In the genomic region with DNA sequence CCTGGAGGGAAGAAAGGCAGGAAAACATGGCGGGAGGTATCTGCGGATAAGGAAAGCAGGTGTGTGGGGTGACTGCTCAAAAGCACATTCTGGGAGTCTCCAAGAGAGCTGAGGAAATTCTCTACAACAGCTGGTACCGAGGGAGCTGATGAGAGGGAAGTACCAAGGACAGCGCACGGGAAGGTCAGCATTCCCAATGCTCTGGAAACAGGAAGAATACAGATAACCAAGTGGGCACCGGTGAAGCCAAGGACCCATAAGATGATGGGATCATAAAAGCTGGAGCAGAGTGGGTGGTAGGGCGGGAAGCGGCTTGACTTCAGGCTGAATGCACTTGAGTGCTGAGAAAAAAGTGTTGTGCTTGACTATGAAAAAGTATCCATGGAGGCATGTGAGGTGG, we compare ENCODE assay signal across 18 cellular contexts.
A peak's percentile ranks its signal among the peaks of the same experiment; 100 is the strongest.
DNase-seq lines count a peak whose midpoint lies in the region; ATAC-seq and TF ChIP-seq lines count a peak whose summit lies in the region.
"Had no signal": no experiment of that assay in that cellular context is flagged by ENCODE, and none has a peak within 500 bp of the region (broad histone marks: within the 10 kb centered on the region; RNA-seq: fewer than 3 reads in every experiment).

No MANE protein-coding gene starts in this region.

- no peak overlapping the region for H3K27ac ChIP-seq in CD4-positive, CD25-positive, alpha-beta regulatory T cell (ENCODE audit: insufficient read depth, low read length, poor library complexity, severe bottlenecking)
- H3K27ac ChIP-seq: Peyer's patch, tibial artery had no signal

- peaks cover 0 to 2% (median 1%) of the 10 kb centered on the region in 4 donors for H3K4me1 Mint-ChIP-seq in CD4-positive, CD25-positive, alpha-beta regulatory T cell
- no peaks in the 10 kb centered on the region for H3K4me1 Mint-ChIP-seq in activated T-helper 17 cell treated with anti-CD3 and anti-CD28 coated beads, Interleukin-2, amount 50 U/mL, for 72 hours

- H3K4me3 ChIP-seq in CD4-positive, CD25-positive, alpha-beta regulatory T cell (ENCODE audit: low read depth, low read length), result no peak overlapping the region
- H3K4me3 ChIP-seq: Peyer's patch, tibial artery had no signal

- H3K27me3 Mint-ChIP-seq in CD4-positive, CD25-positive, alpha-beta regulatory T cell, result peaks cover 14% of the 10 kb centered on the region
- peaks cover 15% of the 10 kb centered on the region for H3K27me3 Mint-ChIP-seq in activated T-helper 17 cell treated with anti-CD3 and anti-CD28 coated beads, Interleukin-2, amount 50 U/mL, for 72 hours

- H3K9me3 Mint-ChIP-seq in CD4-positive, CD25-positive, alpha-beta regulatory T cell, result peaks cover 0 to 2% (median 0%) of the 10 kb centered on the region in 7 donors
- no peaks in the 10 kb centered on the region for H3K9me3 Mint-ChIP-seq in activated T-helper 17 cell treated with anti-CD3 and anti-CD28 coated beads, Interleukin-2, amount 50 U/mL, for 72 hours
- H3K9me3 Mint-ChIP-seq: IgD-negative memory B cell; T-helper 1 cell treated with Interleukin-12 subunit alpha and Interleukin-12 subunit beta and Interleukin-4 antibody, amounts not matched to agents 30 μg/mL and 1 μg/mL, for 36 hours had no signal

- no peak for TF ChIP-seq RAD21 in Ishikawa (IDR thresholded peaks at IDR 0.05; ENCODE audit: low read depth)

- no peak for DNase-seq in CD4-positive, CD25-positive, alpha-beta regulatory T cell
- DNase-seq in dermis blood vessel endothelial cell (peak; percentile 18), myocyte (ENCODE audit: low read depth) (peak; percentile 74), NCI-H2029 treated with DMSO at 0.1 percent for 48 hours (lab: John Stamatoyannopoulos, UW) (no peak), foreskin melanocyte (no peak)
- DNase-seq in activated naive CD4-positive, alpha-beta T cell treated with Interleukin-2 at 50 U/mL for 16 hours, result no peak
- DNase-seq: activated CD4-positive, alpha-beta T cell treated with anti-CD3 and anti-CD28 coated beads for 4 hours; activated T-cell treated with anti-CD3 and anti-CD28 coated beads, Interleukin-2, amount 50 U/mL, for 1 hour; amygdala; NCI-H1436 treated with DMSO at 0.1 percent for 48 hours; NCI-H510A treated with DMSO at 0.1 percent for 48 hours; Peyer's patch; stimulated activated CD4-positive, alpha-beta T cell treated with anti-CD3 and anti-CD28 coated beads, Interleukin-2, amount 100 ng/mL, for 24 hours; tibial artery had no signal

- peak overlapping the region in 1 of 4 donors; percentile 87 for H3K4me3 Mint-ChIP-seq in CD4-positive, CD25-positive, alpha-beta regulatory T cell
- no peak overlapping the region for H3K4me3 Mint-ChIP-seq in activated T-helper 17 cell treated with anti-CD3 and anti-CD28 coated beads, Interleukin-2, amount 50 U/mL, for 72 hours
- H3K4me3 Mint-ChIP-seq: IgD-negative memory B cell; T-helper 1 cell treated with Interleukin-12 subunit alpha and Interleukin-12 subunit beta and Interleukin-4 antibody, amounts not matched to agents 30 μg/mL and 1 μg/mL, for 36 hours had no signal

- no peak for ATAC-seq in CD4-positive, CD25-positive, alpha-beta regulatory T cell (ENCODE audit: low read depth in 2 of 2)
- no peak for ATAC-seq in activated T-helper 17 cell treated with anti-CD3 and anti-CD28 coated beads, Interleukin-2, amount 50 U/mL, for 72 hours (replicated peaks)

- no peaks in the 10 kb centered on the region for H3K9me3 ChIP-seq in CD4-positive, CD25-positive, alpha-beta regulatory T cell (ENCODE audit: control insufficient read depth in 2 of 2, low read length in 2 of 2)
- H3K9me3 ChIP-seq: Peyer's patch, tibial artery had no signal

- H3K27ac Mint-ChIP-seq in CD4-positive, CD25-positive, alpha-beta regulatory T cell, result peak overlapping the region in 2 of 3 donors; percentile 42 to 45
- H3K27ac Mint-ChIP-seq in activated T-helper 17 cell treated with anti-CD3 and anti-CD28 coated beads, Interleukin-2, amount 50 U/mL, for 72 hours, result no peak overlapping the region
- H3K27ac Mint-ChIP-seq: IgD-negative memory B cell; T-helper 1 cell treated with Interleukin-12 subunit alpha and Interleukin-12 subunit beta and Interleukin-4 antibody, amounts not matched to agents 30 μg/mL and 1 μg/mL, for 36 hours had no signal

- H3K36me3 ChIP-seq in CD4-positive, CD25-positive, alpha-beta regulatory T cell (ENCODE audit: control insufficient read depth, insufficient read depth, low read length), result no peaks in the 10 kb centered on the region
- H3K36me3 ChIP-seq: Peyer's patch, tibial artery had no signal

- no peaks in the 10 kb centered on the region for H3K27me3 ChIP-seq in CD4-positive, CD25-positive, alpha-beta regulatory T cell (ENCODE audit: control insufficient read depth, insufficient read depth, low read length)
- H3K27me3 ChIP-seq: Peyer's patch, tibial artery had no signal

- no peaks in the 10 kb centered on the region for H3K36me3 Mint-ChIP-seq in CD4-positive, CD25-positive, alpha-beta regulatory T cell
- H3K36me3 Mint-ChIP-seq in activated T-helper 17 cell treated with anti-CD3 and anti-CD28 coated beads, Interleukin-2, amount 50 U/mL, for 72 hours (ENCODE audit: low read depth), result no peaks in the 10 kb centered on the region

- no peaks in the 10 kb centered on the region for H3K4me1 ChIP-seq in CD4-positive, CD25-positive, alpha-beta regulatory T cell (ENCODE audit: control insufficient read depth, insufficient read depth, low read length, poor library complexity, severe bottlenecking)
- H3K4me1 ChIP-seq: Peyer's patch had no signal

- TF ChIP-seq EP300 in Ishikawa (IDR thresholded peaks at IDR 0.05; ENCODE audit: borderline replicate concordance), result no peak

TF ChIP-seq in Ishikawa, 13 proteins besides CTCF, POLR2A, EP300 and RAD21:
- no peak for TF ChIP-seq CREB1 (IDR thresholded peaks at IDR 0.05; ENCODE audit: low read depth)
- TF ChIP-seq, protein P1, sequence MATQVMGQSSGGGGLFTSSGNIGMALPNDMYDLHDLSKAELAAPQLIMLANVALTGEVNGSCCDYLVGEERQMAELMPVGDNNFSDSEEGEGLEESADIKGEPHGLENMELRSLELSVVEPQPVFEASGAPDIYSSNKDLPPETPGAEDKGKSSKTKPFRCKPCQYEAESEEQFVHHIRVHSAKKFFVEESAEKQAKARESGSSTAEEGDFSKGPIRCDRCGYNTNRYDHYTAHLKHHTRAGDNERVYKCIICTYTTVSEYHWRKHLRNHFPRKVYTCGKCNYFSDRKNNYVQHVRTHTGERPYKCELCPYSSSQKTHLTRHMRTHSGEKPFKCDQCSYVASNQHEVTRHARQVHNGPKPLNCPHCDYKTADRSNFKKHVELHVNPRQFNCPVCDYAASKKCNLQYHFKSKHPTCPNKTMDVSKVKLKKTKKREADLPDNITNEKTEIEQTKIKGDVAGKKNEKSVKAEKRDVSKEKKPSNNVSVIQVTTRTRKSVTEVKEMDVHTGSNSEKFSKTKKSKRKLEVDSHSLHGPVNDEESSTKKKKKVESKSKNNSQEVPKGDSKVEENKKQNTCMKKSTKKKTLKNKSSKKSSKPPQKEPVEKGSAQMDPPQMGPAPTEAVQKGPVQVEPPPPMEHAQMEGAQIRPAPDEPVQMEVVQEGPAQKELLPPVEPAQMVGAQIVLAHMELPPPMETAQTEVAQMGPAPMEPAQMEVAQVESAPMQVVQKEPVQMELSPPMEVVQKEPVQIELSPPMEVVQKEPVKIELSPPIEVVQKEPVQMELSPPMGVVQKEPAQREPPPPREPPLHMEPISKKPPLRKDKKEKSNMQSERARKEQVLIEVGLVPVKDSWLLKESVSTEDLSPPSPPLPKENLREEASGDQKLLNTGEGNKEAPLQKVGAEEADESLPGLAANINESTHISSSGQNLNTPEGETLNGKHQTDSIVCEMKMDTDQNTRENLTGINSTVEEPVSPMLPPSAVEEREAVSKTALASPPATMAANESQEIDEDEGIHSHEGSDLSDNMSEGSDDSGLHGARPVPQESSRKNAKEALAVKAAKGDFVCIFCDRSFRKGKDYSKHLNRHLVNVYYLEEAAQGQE (IDR thresholded peaks at IDR 0.05; ENCODE audit: low read depth), result peak; percentile 93

Comparison
In these comparisons a context has a peak if more than half of its experiments do, and no peak if none do; other contexts are left out.
1. DNase-seq: peak in dermis blood vessel endothelial cell (single experiment) and myocyte (single experiment); none in CD4-positive, CD25-positive, alpha-beta regulatory T cell (0 of 3), NCI-H2029 treated with DMSO at 0.1 percent for 48 hours (single experiment), foreskin melanocyte (single experiment) and activated naive CD4-positive, alpha-beta T cell treated with Interleukin-2 at 50 U/mL for 16 hours (single experiment).